8 cellular contexts compared by ENCODE assay signal in the genomic region with DNA sequence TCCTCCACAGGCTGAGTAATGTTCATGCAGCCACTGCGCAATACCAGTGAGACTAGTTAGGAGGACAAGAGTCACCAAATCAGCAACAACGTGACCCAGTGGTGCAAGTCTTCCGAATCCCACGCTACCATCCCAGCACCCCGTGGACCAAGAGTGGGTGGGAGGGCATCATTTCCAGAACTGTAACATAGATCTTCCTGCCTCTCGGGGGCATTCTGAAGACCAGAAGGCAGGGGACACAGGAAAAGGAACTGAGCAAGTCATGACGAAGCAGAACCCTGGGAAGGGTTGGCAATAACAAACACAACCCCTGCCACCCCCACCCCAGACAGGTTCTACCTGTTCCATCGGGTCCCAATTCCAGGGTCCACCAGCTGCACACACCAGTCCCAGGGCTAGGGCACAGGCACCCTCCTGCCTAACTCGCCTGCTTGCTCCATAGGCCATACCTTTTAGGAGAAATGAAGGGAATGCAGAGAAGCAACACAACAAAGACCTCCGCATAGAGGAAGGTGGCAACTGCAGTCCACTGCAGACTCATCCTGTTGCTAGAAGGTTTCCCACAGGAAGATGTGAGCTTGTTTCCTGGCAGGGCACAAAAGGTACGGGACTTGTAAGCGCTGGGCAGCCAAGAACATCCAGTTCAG. TPM values are rescaled to one million over a fixed set of nuclear protein-coding genes. Genes with fewer than 3 reads are reported as not detected.
DNase-seq lines count a peak whose midpoint lies in the region; ATAC-seq, FAIRE-seq and TF ChIP-seq lines count a peak whose summit lies in the region.

No MANE protein-coding gene starts in this region.

- FAIRE-seq in D721Med (lab: Jason Lieb, UNC): no peak

- H3K27ac ChIP-seq in PC-9: peak overlapping the region; percentile 89
- peak overlapping the region; percentile 84 to 88 for H3K27ac ChIP-seq in prostate gland

- H3K4me3 ChIP-seq in GM12865 (ENCODE audit: low read depth, low read length): peak overlapping the region; percentile 63
- peak overlapping the region; percentile 85 for H3K4me3 ChIP-seq in PC-9
- peak overlapping the region; percentile 58 to 63 for H3K4me3 ChIP-seq in prostate gland

- BruUV-seq in PC-9 (replicated peaks; lab: Mats Ljungman, UMichigan): TSS peak; percentile 22

- peaks cover 81% of the 10 kb centered on the region for H3K79me2 ChIP-seq in PC-9 (ENCODE audit: low read depth)

- TF ChIP-seq POLR2A in erythroblast (IDR thresholded peaks at IDR 0.05; ENCODE audit: low read length) (no peak), prostate gland (IDR thresholded peaks at IDR 0.05) (no peak)

- H3K9me3 ChIP-seq in PC-9 (ENCODE audit: insufficient read depth, low read depth): no peaks in the 10 kb centered on the region
- no peaks in the 10 kb centered on the region for H3K9me3 ChIP-seq in prostate gland

- POLR2A ChIA-PET in PC-9 (lab: Charles Lee; ENCODE audit: unreplicated experiment): no interaction called here

- no peak overlapping the region for H2AFZ ChIP-seq in PC-9

- 23% methylated on average over 11 of the region's 12 CpGs for WGBS in prostate gland

- CTCF ChIA-PET in PC-9 (lab: Charles Lee): no interaction called here

- no peaks in the 10 kb centered on the region for H3K27me3 ChIP-seq in PC-9 (ENCODE audit: insufficient read depth, low read depth)
- H3K27me3 ChIP-seq in prostate gland (replicated peaks; ENCODE audit: insufficient read depth): no peaks in the 10 kb centered on the region

- DNase-seq in GM12865 (ENCODE audit: low read depth): no peak
- DNase-seq in PC-9: peak; percentile 73 to 79
- DNase-seq in erythroblast (lab: John Stamatoyannopoulos, UW): peak; percentile 11 to 27
- DNase-seq in prostate gland (ENCODE audit: low spot score): peak; percentile 13
- DNase-seq in D721Med (ENCODE audit: insufficient read length, low spot score): no peak

- peaks cover 23% of the 10 kb centered on the region for H3K4me1 ChIP-seq in PC-9 (replicated peaks; ENCODE audit: insufficient read depth)
- H3K4me1 ChIP-seq in prostate gland (replicated peaks): no peaks in the 10 kb centered on the region

- H3K36me3 ChIP-seq in PC-9 (ENCODE audit: low read depth): peaks cover 22% of the 10 kb centered on the region
- no peaks in the 10 kb centered on the region for H3K36me3 ChIP-seq in prostate gland

- TF ChIP-seq CTCF in GM12865 (IDR thresholded peaks at IDR 0.05; ENCODE audit: insufficient read depth, low read depth, low read length, missing control alignments): no peak
- no peak for TF ChIP-seq CTCF in PC-9 (conservative IDR thresholded peaks at IDR 0.05)
- no peak for TF ChIP-seq CTCF in prostate gland (IDR thresholded peaks at IDR 0.05)
- TF ChIP-seq CTCF in D721Med (IDR thresholded peaks at IDR 0.05; ENCODE audit: insufficient read depth, missing control alignments): no peak

- H3K4me2 ChIP-seq in PC-9: peak overlapping the region; percentile 89

- peaks cover 20% of the 10 kb centered on the region for H4K20me1 ChIP-seq in PC-9 (ENCODE audit: insufficient read depth)

- H3F3A ChIP-seq in PC-9 (ENCODE audit: insufficient read depth, low read depth): peaks cover 35% of the 10 kb centered on the region

- no peaks in the 10 kb centered on the region for H3K9me2 ChIP-seq in PC-9 (ENCODE audit: insufficient read depth)

- intact Hi-C loops in PC-9 (cut with micrococcal nuclease; ENCODE audit: unreplicated experiment) (loop anchor here (1.0 kb wide), 1 partner anchor 15 kb away; no protein-coding TSS in a partner anchor), prostate gland (cut with DNase I) (no loop called here)

- ATAC-seq in GM18502 (IDR thresholded peaks at IDR 0.05; ENCODE audit: poor library complexity, unreplicated experiment) (no peak), GM21717 (IDR thresholded peaks at IDR 0.05; ENCODE audit: unreplicated experiment) (no peak), HG02571 (IDR thresholded peaks at IDR 0.05; ENCODE audit: unreplicated experiment) (no peak)

RNA-seq across cellular contexts. Expression of a gene that starts 1.4 kb away (rescaled TPM):
- total RNA-seq in PC-9 (2021): 522 and 541 TPM in 2 replicates
- total RNA-seq in prostate gland: 100 to 1,000 TPM; 144 to 244 TPM

RNA-seq across cellular contexts. Expression of a gene that starts 1.8 kb away (rescaled TPM):
- 40.0 and 44.9 TPM in 2 replicates for total RNA-seq in PC-9 (2021)
- 10 to 100 TPM in 1 of 2 donors, 1 to 10 TPM in 1; 9.7 to 97.8 TPM for total RNA-seq in prostate gland

RNA-seq across cellular contexts. Expression of a gene that starts 35.1 kb away (rescaled TPM):
- total RNA-seq in PC-9 (2021): 37.6 and 40.5 TPM in 2 replicates
- total RNA-seq in prostate gland: 10 to 100 TPM; 25.4 to 95.4 TPM

RNA-seq across cellular contexts. Expression of a gene that starts 41.2 kb away (rescaled TPM):
- 39.4 and 41.4 TPM in 2 replicates for total RNA-seq in PC-9 (2021)
- 10 to 100 TPM; 20.9 to 52.7 TPM for total RNA-seq in prostate gland

RNA-seq across cellular contexts. Expression of a gene that starts 49.2 kb away (rescaled TPM):
- 1.0 and 4.4 TPM in 2 replicates for total RNA-seq in PC-9 (2021)
- total RNA-seq in prostate gland: 10 to 100 TPM in 1 of 2 donors, 1 to 10 TPM in 1; 8.5 to 50.6 TPM

Comparison
In these comparisons a context has a peak if more than half of its experiments do, and no peak if none do; other contexts are left out.
1. DNase-seq: peak in PC-9 (2 of 2), erythroblast (2 of 2) and prostate gland (single experiment); none in GM12865 (single experiment) and D721Med (single experiment).
2. Peak in every context shown above with its lines, with median percentiles within 50 percentile points of each other: H3K4me3 ChIP-seq.